Comparison of ENCODE assay signal across 1 cellular context in genomic region chr3:38346584-38347410, GRCh38.
TF ChIP-seq lines count a peak whose summit lies in the region.

Gene XYLB (plus strand): TSS chr3:38346785. CDS start chr3:38346869, 84 bp downstream.

TF ChIP-seq in HepG2, 621 proteins besides CTCF, POLR2A, EP300 and RAD21 (continued from another document and continues in another):
- peak; percentile 66 for TF ChIP-seq ZBTB14 (CRISPR knock-in tag; IDR thresholded peaks at IDR 0.05)
- TF ChIP-seq MAFG (CRISPR knock-in tag; IDR thresholded peaks at IDR 0.05): no peak; the same call in 1 of the 2 replicates
- peak; percentile 74 for TF ChIP-seq THAP11 (CRISPR knock-in tag; IDR thresholded peaks at IDR 0.05)
- peak; percentile 24; the same call in 1 of the 2 replicates for TF ChIP-seq NFE2L1 (CRISPR knock-in tag; IDR thresholded peaks at IDR 0.05; ENCODE audit: borderline replicate concordance)
- peak; percentile 96 for TF ChIP-seq MXD3 (CRISPR knock-in tag; IDR thresholded peaks at IDR 0.05)
- peak; percentile 77 for TF ChIP-seq TARDBP (CRISPR knock-in tag; IDR thresholded peaks at IDR 0.05)
- TF ChIP-seq HOXA7 (CRISPR knock-in tag; IDR thresholded peaks at IDR 0.05): peak; percentile 80; the same call in 1 of the 2 replicates
- peak; percentile 63; the same call in 1 of the 2 replicates for TF ChIP-seq ZNF629 (CRISPR knock-in tag; conservative IDR thresholded peaks at IDR 0.05)
- TF ChIP-seq SRY (CRISPR knock-in tag; IDR thresholded peaks at IDR 0.05): peak; percentile 94
- TF ChIP-seq KDM2A (CRISPR knock-in tag; IDR thresholded peaks at IDR 0.05; ENCODE audit: borderline replicate concordance, low read depth): peak; percentile 97
- no peak for TF ChIP-seq HCFC1 (IDR thresholded peaks at IDR 0.05; ENCODE audit: low read depth, low read length)
- peak; percentile 97 for TF ChIP-seq ZNF879 (CRISPR knock-in tag; IDR thresholded peaks at IDR 0.05)
- peak; percentile 65; the same call in 1 of the 2 replicates for TF ChIP-seq LBX2 (CRISPR knock-in tag; IDR thresholded peaks at IDR 0.05; ENCODE audit: borderline replicate concordance)
- 0 out of 2 replicates have a peak, but pooled peaks have one; percentile 39 for TF ChIP-seq FOXK1 (CRISPR knock-in tag; IDR thresholded peaks at IDR 0.05; ENCODE audit: borderline replicate concordance, low read depth)
- peak; percentile 92 for TF ChIP-seq ZNF605 (CRISPR knock-in tag; IDR thresholded peaks at IDR 0.05)
- TF ChIP-seq ZNF720 (CRISPR knock-in tag; IDR thresholded peaks at IDR 0.05): no peak
- no peak for TF ChIP-seq MLLT10 (CRISPR knock-in tag; IDR thresholded peaks at IDR 0.05)
- no peak; the same call in 1 of the 2 replicates for TF ChIP-seq TRAFD1 (CRISPR knock-in tag; IDR thresholded peaks at IDR 0.05; ENCODE audit: borderline replicate concordance)
- peak; percentile 87 for TF ChIP-seq KLF15 (CRISPR knock-in tag; IDR thresholded peaks at IDR 0.05; ENCODE audit: borderline replicate concordance)
- TF ChIP-seq THAP7 (CRISPR knock-in tag; IDR thresholded peaks at IDR 0.05): peak; percentile 88; the same call in 1 of the 2 replicates
- TF ChIP-seq SAP130 (CRISPR knock-in tag; IDR thresholded peaks at IDR 0.05; ENCODE audit: low read depth): peak; percentile 95
- peak; percentile 34; the same call in 1 of the 2 replicates for TF ChIP-seq ZBTB3 (CRISPR knock-in tag; IDR thresholded peaks at IDR 0.05; ENCODE audit: borderline replicate concordance, low read depth)
- TF ChIP-seq KAT8 (CRISPR knock-in tag; IDR thresholded peaks at IDR 0.05): peak; percentile 80
- 0 out of 2 replicates have a peak, but pooled peaks have one; percentile 50 for TF ChIP-seq BCL6 (CRISPR knock-in tag; IDR thresholded peaks at IDR 0.05)
- TF ChIP-seq SPEN (CRISPR knock-in tag; IDR thresholded peaks at IDR 0.05; ENCODE audit: low read depth): peak; percentile 96
- 0 out of 2 replicates have a peak, but pooled peaks have one; percentile 69 for TF ChIP-seq ZSCAN12 (CRISPR knock-in tag; IDR thresholded peaks at IDR 0.05)
- TF ChIP-seq GATAD1 (CRISPR knock-in tag; IDR thresholded peaks at IDR 0.05): peak; percentile 73
- peak; percentile 83 for TF ChIP-seq ZNF329 (CRISPR knock-in tag; IDR thresholded peaks at IDR 0.05; ENCODE audit: low read depth)
- no peak for TF ChIP-seq PHB2 (IDR thresholded peaks at IDR 0.05; ENCODE audit: partially characterized antibody)
- 0 out of 2 replicates have a peak, but pooled peaks have one; percentile 64 for TF ChIP-seq NFKBIZ (CRISPR knock-in tag; IDR thresholded peaks at IDR 0.05)
- TF ChIP-seq DMAP1 (CRISPR knock-in tag; IDR thresholded peaks at IDR 0.05): peak; percentile 97
- TF ChIP-seq HES4 (CRISPR knock-in tag; IDR thresholded peaks at IDR 0.05; ENCODE audit: borderline replicate concordance): peak; percentile 96
- TF ChIP-seq ZNF142 (CRISPR knock-in tag; IDR thresholded peaks at IDR 0.05): no peak
- TF ChIP-seq TMF1 (CRISPR knock-in tag; IDR thresholded peaks at IDR 0.05; ENCODE audit: low read depth): peak; percentile 85; the same call in 1 of the 2 replicates
- TF ChIP-seq IRF2 (CRISPR knock-in tag; IDR thresholded peaks at IDR 0.05): peak; percentile 86
- peak; percentile 97 for TF ChIP-seq ZNF124 (CRISPR knock-in tag; IDR thresholded peaks at IDR 0.05)
- TF ChIP-seq ZNF678 (CRISPR knock-in tag; IDR thresholded peaks at IDR 0.05): peak; percentile 61
- peak; percentile 96 for TF ChIP-seq MTA1 (CRISPR knock-in tag; IDR thresholded peaks at IDR 0.05; ENCODE audit: borderline replicate concordance)
- no peak for TF ChIP-seq LRRFIP1 (CRISPR knock-in tag; conservative IDR thresholded peaks at IDR 0.05)
- TF ChIP-seq TAF1 (CRISPR knock-in tag; IDR thresholded peaks at IDR 0.05): peak; percentile 88
- peak; percentile 98 for TF ChIP-seq ZMAT3 (CRISPR knock-in tag; conservative IDR thresholded peaks at IDR 0.05)
- no peak for TF ChIP-seq PBX2 (CRISPR knock-in tag; IDR thresholded peaks at IDR 0.05)
- TF ChIP-seq MBNL3 (CRISPR knock-in tag; conservative IDR thresholded peaks at IDR 0.05): no peak
- TF ChIP-seq FOSL1 (CRISPR knock-in tag; IDR thresholded peaks at IDR 0.05; ENCODE audit: borderline replicate concordance): no peak
- TF ChIP-seq ZNF564 (CRISPR knock-in tag; IDR thresholded peaks at IDR 0.05): peak; percentile 95
- no peak for TF ChIP-seq RFXANK (CRISPR knock-in tag; IDR thresholded peaks at IDR 0.05)
- TF ChIP-seq RARA (CRISPR knock-in tag; IDR thresholded peaks at IDR 0.05): peak; percentile 56; the same call in 1 of the 2 replicates
- no peak for TF ChIP-seq ZUFSP (CRISPR knock-in tag; IDR thresholded peaks at IDR 0.05; ENCODE audit: borderline replicate concordance)
- peak; percentile 87 for TF ChIP-seq ZNF350 (CRISPR knock-in tag; IDR thresholded peaks at IDR 0.05; ENCODE audit: borderline replicate concordance, low read depth)
- TF ChIP-seq LCORL (IDR thresholded peaks at IDR 0.05): no peak
- peak; percentile 97 for TF ChIP-seq LCORL (CRISPR knock-in tag; IDR thresholded peaks at IDR 0.05)
- no peak for TF ChIP-seq ARID3A (IDR thresholded peaks at IDR 0.05; ENCODE audit: low read depth, low read length)
